ENCODE assay signal across 3 cellular contexts in the genomic region with DNA sequence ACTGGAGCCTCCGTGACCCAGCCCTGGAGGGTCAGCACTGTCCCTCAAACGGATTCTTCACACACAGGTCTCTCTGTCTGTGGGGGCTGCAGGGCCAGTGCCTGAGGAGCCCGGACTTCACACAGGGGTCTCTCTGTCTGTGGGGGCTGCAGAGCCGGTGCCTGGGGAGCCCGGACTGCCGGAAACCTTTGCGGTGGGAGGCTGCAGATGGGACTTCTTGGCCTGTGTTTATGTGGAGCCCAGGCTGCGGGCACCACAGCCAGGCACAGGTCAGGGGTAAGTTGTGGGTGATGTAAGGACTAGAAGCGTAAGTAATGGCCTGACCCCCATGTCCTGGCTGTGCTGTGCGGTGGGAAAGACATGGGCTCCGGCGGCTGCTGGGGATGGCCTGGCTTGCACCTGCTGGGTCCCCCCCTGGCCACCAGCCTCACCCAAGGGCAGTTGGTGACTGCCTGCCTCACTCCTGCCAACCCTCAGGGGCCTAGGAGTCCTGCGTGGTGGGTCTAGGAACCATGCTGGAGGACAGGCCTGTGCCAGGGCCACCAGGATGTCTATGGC. TPM values are rescaled to one million over a fixed set of nuclear protein-coding genes. Genes with fewer than 3 reads are reported as not detected.
"Had no signal": no experiment of that assay in that cellular context is flagged by ENCODE, and none has a peak within 500 bp of the region (broad histone marks: within the 10 kb centered on the region; RNA-seq: fewer than 3 reads in every experiment).

No MANE protein-coding gene starts in this region.

RNA-seq across cellular contexts. Expression of a gene that starts 47.3 kb away (rescaled TPM):
- total RNA-seq: kidney epithelial cell; naive thymus-derived CD8-positive, alpha-beta T cell had no signal
- polyA plus RNA-seq: immature natural killer cell; naive thymus-derived CD8-positive, alpha-beta T cell had no signal
